20 cellular contexts compared by ENCODE assay signal in genomic region chr9:136656339-136656738, GRCh38. TPM values are rescaled to one million over a fixed set of nuclear protein-coding genes. Genes with fewer than 3 reads are reported as not detected.
DNase-seq lines count a peak whose midpoint lies in the region; ATAC-seq, FAIRE-seq and TF ChIP-seq lines count a peak whose summit lies in the region.
"Had no signal": no experiment of that assay in that cellular context is flagged by ENCODE, and none has a peak within 500 bp of the region (broad histone marks: within the 10 kb centered on the region; RNA-seq: fewer than 3 reads in every experiment).

No MANE protein-coding gene starts in this region.

- H3K4me1 ChIP-seq in HEK293 (ENCODE audit: control insufficient read depth, insufficient read depth, low read length) (no peaks in the 10 kb centered on the region), K562 (replicated peaks in 1 of 2; ENCODE audit: control insufficient read depth in 2 of 2, insufficient read depth in 2 of 2, low read length in 2 of 2) (peaks cover 14 to 78% of the 10 kb centered on the region in 2 experiments; a peak in 4 of 5 replicates), kidney (ENCODE audit: control insufficient read depth in 1 of 2, insufficient read depth in 1 of 2, low read depth in 1 of 2, low read length in 2 of 2) (peaks cover 0 to 3% of the 10 kb centered on the region in 2 donors), gastrocnemius medialis (no peaks in the 10 kb centered on the region)

- H4K20me1 ChIP-seq in K562 (replicated peaks; ENCODE audit: control insufficient read depth, insufficient read depth, low read length), result no peaks in the 10 kb centered on the region

- TF ChIP-seq RAD21 in K562 (CRISPR knock-in tag; conservative IDR thresholded peaks at IDR 0.05 in 1 of 2, IDR thresholded peaks at IDR 0.05 in 1 of 2), result no peak

- 81% methylated on average over 6 of the region's 8 CpGs for WGBS in K562 (ENCODE audit: insufficient coverage, low coverage, missing lambda C conversion rate)

- ATAC-seq in K562, result no peak
- ATAC-seq in gastrocnemius medialis, result no peak
- ATAC-seq in HG03280 (IDR thresholded peaks at IDR 0.05; ENCODE audit: unreplicated experiment), result no peak
- no peak for ATAC-seq in GM18873 (IDR thresholded peaks at IDR 0.05; ENCODE audit: low FRiP score, unreplicated experiment)

- no peak for TF ChIP-seq CTCF in HEK293 (tag by site-specific recombination; IDR thresholded peaks at IDR 0.05)
- TF ChIP-seq CTCF in K562 (IDR thresholded peaks at IDR 0.05 in 2 of 3, conservative IDR thresholded peaks at IDR 0.05 in 1 of 3; ENCODE audit: insufficient read depth in 2 of 3, low read depth in 1 of 3, low read length in 3 of 3), result no peak
- no peak for TF ChIP-seq CTCF in kidney (IDR thresholded peaks at IDR 0.05; ENCODE audit: borderline replicate concordance, extremely low read depth, insufficient read depth)
- no peak for TF ChIP-seq CTCF in gastrocnemius medialis (IDR thresholded peaks at IDR 0.05 in 4 of 5, conservative IDR thresholded peaks at IDR 0.05 in 1 of 5)

- H3K9me3 ChIP-seq in HEK293 (ENCODE audit: control insufficient read depth, insufficient read depth, low read depth, low read length) (no peaks in the 10 kb centered on the region), K562 (replicated peaks; ENCODE audit: control insufficient read depth, insufficient read depth, low read depth, low read length) (no peaks in the 10 kb centered on the region), kidney (ENCODE audit: control insufficient read depth in 1 of 2, low read length in 2 of 2) (no peaks in the 10 kb centered on the region), gastrocnemius medialis (no peaks in the 10 kb centered on the region)
- H3K9me3 ChIP-seq: neutrophil had no signal

- no peaks in the 10 kb centered on the region for H3K9me1 ChIP-seq in K562 (ENCODE audit: control insufficient read depth, insufficient read depth, low read length)

- H3K9ac ChIP-seq in K562 (ENCODE audit: insufficient read depth in 1 of 2, low read depth in 2 of 2, low read length in 2 of 2) (peak overlapping the region in 1 of 2 experiments; percentile 79; a peak in 2 of 4 replicates), kidney (ENCODE audit: low read length in 2 of 2) (no peak overlapping the region)

- TF ChIP-seq POLR2A in K562 (conservative IDR thresholded peaks at IDR 0.05), result no peak
- TF ChIP-seq POLR2A in gastrocnemius medialis (IDR thresholded peaks at IDR 0.05), result no peak

- no peaks in the 10 kb centered on the region for H3K79me2 ChIP-seq in K562 (ENCODE audit: control insufficient read depth, insufficient read depth, low read length)

- in situ Hi-C loops in K562 (cut with MboI), result no loop called here
- in situ Hi-C loops in gastrocnemius medialis (cut with MboI; ENCODE audit: low sequenced_read_pairs in 4 of 4), result no loop called here

- CTCF ChIA-PET in HEK293 (lab: Yijun Ruan, JAX), result no interaction called here
- CTCF ChIA-PET in K562 (lab: Yijun Ruan, JAX; ENCODE audit: low intra/inter-chr PET ratio), result no interaction called here

- H3K4me2 ChIP-seq in K562 (ENCODE audit: insufficient read depth, low read length), result no peak overlapping the region
- H3K4me2 ChIP-seq: smooth muscle cell had no signal

- FAIRE-seq in K562 (lab: Jason Lieb, UNC) (no peak), kidney (lab: Jason Lieb, UNC) (no peak)
- FAIRE-seq: G401.6, GM12891 had no signal

- H3K27me3 ChIP-seq in K562 (ENCODE audit: control insufficient read depth in 2 of 2, insufficient read depth in 2 of 2, low read length in 2 of 2), result no peaks in the 10 kb centered on the region
- H3K27me3 ChIP-seq in gastrocnemius medialis, result peaks cover 8 to 37% (median 16%) of the 10 kb centered on the region in 3 donors

- intact Hi-C loops in K562 (cut with micrococcal nuclease) (no loop called here), kidney (cut with DNase I) (no loop called here), gastrocnemius medialis (cut with DNase I; ENCODE audit: low total_unique reads) (no loop called here)

- BruUV-seq in K562 (replicated peaks; lab: Mats Ljungman, UMichigan), result no TSS peak

- H3K27ac ChIP-seq in HEK293 (ENCODE audit: extremely low read depth, low read depth, low read length) (no peak overlapping the region), K562 (ENCODE audit: extremely low read depth, low read depth, low read length) (no peak overlapping the region), kidney (ENCODE audit: low read depth in 2 of 2, low read length in 2 of 2) (peak overlapping the region; percentile 80 to 88), gastrocnemius medialis (peak overlapping the region; percentile 65 to 81 (median 80))
- H3K27ac ChIP-seq: neutrophil had no signal

- POLR2A ChIA-PET in HEK293 (lab: Yijun Ruan, JAX) (no interaction called here), K562 (lab: Yijun Ruan, JAX) (interaction anchor here (1.3 kb wide), 1 partner anchor 16 kb away, joined by 3 read pairs; no protein-coding TSS in a partner anchor)

- H3K4me3 ChIP-seq in HEK293 (ENCODE audit: low read depth, low read length) (no peak overlapping the region), K562 (no peak overlapping the region), kidney (ENCODE audit: low read length in 2 of 2) (peak overlapping the region in 1 of 2 donors; percentile 21), gastrocnemius medialis (peak overlapping the region; percentile 21 to 43 (median 31))
- H3K4me3 ChIP-seq: smooth muscle cell had no signal

- no peak for TF ChIP-seq EP300 in K562 (IDR thresholded peaks at IDR 0.05; ENCODE audit: low read length)

- peak overlapping the region; percentile 37 for H2AFZ ChIP-seq in K562 (ENCODE audit: low read depth, low read length)

- DNase-seq in K562 (ENCODE audit: extremely low read depth in 1 of 4, low spot score in 3 of 4), result no peak
- DNase-seq in kidney, result no peak
- no peak for DNase-seq in gastrocnemius medialis
- no peak for DNase-seq in anterior cingulate cortex (lab: John Stamatoyannopoulos, UW)
- no peak for DNase-seq in CD1c-positive myeloid dendritic cell (ENCODE audit: extremely low spot score)
- DNase-seq: activated effector memory CD4-positive, alpha-beta T cell treated with anti-CD3 and anti-CD28 coated beads, Interleukin-2, amount 50 U/mL, for 16 hours; GOT3; mesendoderm; NCI-H774; stimulated activated naive B cell treated with anti-CD40 and anti-IgM and Interleukin-4, amounts not matched to agents 10 μg/mL and 1 μg/mL and 100 μg/mL, for 72 hours had no signal

- H3K36me3 ChIP-seq in HEK293 (ENCODE audit: control insufficient read depth in 2 of 2, insufficient read depth in 1 of 2, low read length in 2 of 2) (no peaks in the 10 kb centered on the region; a peak in 1 of 3 replicates), K562 (ENCODE audit: control insufficient read depth, insufficient read depth, low read length) (no peaks in the 10 kb centered on the region), kidney (ENCODE audit: control insufficient read depth in 1 of 2, insufficient read depth in 2 of 2, low read length in 2 of 2) (no peaks in the 10 kb centered on the region), gastrocnemius medialis (no peaks in the 10 kb centered on the region)
- H3K36me3 ChIP-seq: neutrophil had no signal

RNA-seq across cellular contexts. Expression of gene EGFL7, which starts 6.4 kb away (rescaled TPM):
- 149 and 838 TPM in 2 replicates for total RNA-seq in K562 (2011; cell fraction: chromatin; rRNA removed; ENCODE audit: low replicate concordance)
- total RNA-seq in K562 (2011; cell fraction: nucleolus; rRNA removed), result 1,169 and 1,462 TPM in 2 replicates
- total RNA-seq in K562 (2011; cell fraction: nucleoplasm; rRNA removed), result 493 and 520 TPM in 2 replicates
- total RNA-seq in K562 (2014; rRNA removed), result 217 and 294 TPM in 2 replicates
- total RNA-seq in K562 (2014; rRNA removed; fragmentation: Illumina TruSeq; extraction: Trizol), result 6.6 and 10.2 TPM in 2 replicates
- 55.3 and 55.5 TPM in 2 replicates for total RNA-seq in K562 (2015; rRNA removed; fragmentation: Illumina TruSeq; extraction: Trizol)
- total RNA-seq in K562 (2021), result 213 and 225 TPM in 2 replicates
- polyA plus RNA-seq in K562 (2011; rRNA removed), result 220 and 305 TPM in 2 replicates
- polyA plus RNA-seq in K562 (2011; cell fraction: cytosol; rRNA removed), result 390 and 1,175 TPM in 2 replicates
- polyA plus RNA-seq in K562 (2011; cell fraction: nucleus; rRNA removed), result 1,734 and 4,262 TPM in 2 replicates
- polyA plus RNA-seq in K562 (2012), result 148 and 194 TPM in 2 replicates
- 16.3 and 110 TPM in 2 replicates for polyA plus RNA-seq in K562 (2014; fragmentation: Illumina TruSeq; extraction: Trizol)
- 10 to 100 TPM in 1 of 2 experiments, 1 to 10 TPM in 1; 1.5 to 10.9 TPM for polyA plus RNA-seq in K562 (2014; fragmentation: Nextera tagmentation; extraction: Ambion mirVana)
- 286 and 294 TPM in 2 replicates for polyA plus RNA-seq in K562 (2014; rRNA removed)
- polyA minus RNA-seq in K562 (2011; rRNA and poly(A)+ RNA removed), result 33.5 and 52.0 TPM in 2 replicates
- 222 and 294 TPM in 2 replicates for polyA minus RNA-seq in K562 (2011; cell fraction: cytosol; rRNA and poly(A)+ RNA removed)
- 630 and 998 TPM in 2 replicates for polyA minus RNA-seq in K562 (2011; cell fraction: nucleus; rRNA and poly(A)+ RNA removed)
- 140 TPM for total RNA-seq in kidney
- 137 TPM for polyA plus RNA-seq in kidney (ENCODE audit: insufficient read depth, low read depth, low replicate concordance)
- total RNA-seq in gastrocnemius medialis, result 10 to 100 TPM; 37.4 to 74.7 (median 49.0) TPM
- total RNA-seq: activated B cell treated with CpG ODN at 0.5 μM for 24 hours had no signal

RNA-seq across cellular contexts. Expression of gene AGPAT2, which starts 30.9 kb away (rescaled TPM):
- total RNA-seq in K562 (2011; cell fraction: chromatin; rRNA removed; ENCODE audit: low replicate concordance), result 18.6 and 52.7 TPM in 2 replicates
- total RNA-seq in K562 (2011; cell fraction: nucleolus; rRNA removed), result 77.5 and 84.7 TPM in 2 replicates
- total RNA-seq in K562 (2011; cell fraction: nucleoplasm; rRNA removed), result 39.6 and 45.3 TPM in 2 replicates
- 45.5 and 56.5 TPM in 2 replicates for total RNA-seq in K562 (2014; rRNA removed)
- 7.2 and 8.5 TPM in 2 replicates for total RNA-seq in K562 (2014; rRNA removed; fragmentation: Illumina TruSeq; extraction: Trizol)
- total RNA-seq in K562 (2015; rRNA removed; fragmentation: Illumina TruSeq; extraction: Trizol), result 27.7 and 31.8 TPM in 2 replicates
- 52.6 and 54.5 TPM in 2 replicates for total RNA-seq in K562 (2021)
- polyA plus RNA-seq in K562 (2011; rRNA removed), result 17.3 and 25.4 TPM in 2 replicates
- polyA plus RNA-seq in K562 (2011; cell fraction: cytosol; rRNA removed), result 37.8 and 64.3 TPM in 2 replicates
- polyA plus RNA-seq in K562 (2011; cell fraction: nucleus; rRNA removed), result 26.1 and 33.3 TPM in 2 replicates
- polyA plus RNA-seq in K562 (2012), result 34.3 and 52.5 TPM in 2 replicates
- 23.9 and 38.6 TPM in 2 replicates for polyA plus RNA-seq in K562 (2014; fragmentation: Illumina TruSeq; extraction: Trizol)
- under 1 TPM; 0.13 to 0.45 TPM for polyA plus RNA-seq in K562 (2014; fragmentation: Nextera tagmentation; extraction: Ambion mirVana)
- 47.1 and 51.9 TPM in 2 replicates for polyA plus RNA-seq in K562 (2014; rRNA removed)
- 10.0 and 12.2 TPM in 2 replicates for polyA minus RNA-seq in K562 (2011; rRNA and poly(A)+ RNA removed)
- polyA minus RNA-seq in K562 (2011; cell fraction: cytosol; rRNA and poly(A)+ RNA removed), result 19.5 and 23.0 TPM in 2 replicates
- polyA minus RNA-seq in K562 (2011; cell fraction: nucleus; rRNA and poly(A)+ RNA removed), result 21.4 and 30.0 TPM in 2 replicates
- 83.6 TPM for total RNA-seq in kidney
- 73.4 TPM for polyA plus RNA-seq in kidney (ENCODE audit: insufficient read depth, low read depth, low replicate concordance)
- 10 to 100 TPM; 19.0 to 77.4 (median 36.0) TPM for total RNA-seq in gastrocnemius medialis

RNA-seq across cellular contexts. Expression of gene DIPK1B, which starts 56.0 kb away (rescaled TPM):
- total RNA-seq in K562 (2011; cell fraction: chromatin; rRNA removed; ENCODE audit: low replicate concordance), result 11.8 and 45.1 TPM in 2 replicates
- total RNA-seq in K562 (2011; cell fraction: nucleolus; rRNA removed), result 39.9 and 47.9 TPM in 2 replicates
- total RNA-seq in K562 (2011; cell fraction: nucleoplasm; rRNA removed), result 25.8 and 26.4 TPM in 2 replicates
- total RNA-seq in K562 (2014; rRNA removed) (22.3 and 25.2 TPM in 2 replicates), K562 (2014; rRNA removed; fragmentation: Illumina TruSeq; extraction: Trizol) (2.8 TPM in 2 replicates), K562 (2015; rRNA removed; fragmentation: Illumina TruSeq; extraction: Trizol) (5.9 and 7.4 TPM in 2 replicates), K562 (2021) (20.4 TPM in 2 replicates), kidney (7.5 TPM), gastrocnemius medialis (1 to 10 TPM; 1.8 to 4.6 (median 3.8) TPM)
- polyA plus RNA-seq in K562 (2011; rRNA removed) (11.4 and 20.2 TPM in 2 replicates), K562 (2014; fragmentation: Illumina TruSeq; extraction: Trizol) (4.2 and 6.8 TPM in 2 replicates), K562 (2014; fragmentation: Nextera tagmentation; extraction: Ambion mirVana) (under 1 TPM; 0.08 to 0.21 TPM), K562 (2014; rRNA removed) (20.5 and 21.2 TPM in 2 replicates), kidney (ENCODE audit: insufficient read depth, low read depth, low replicate concordance) (22.6 TPM)
- 26.7 and 64.0 TPM in 2 replicates for polyA plus RNA-seq in K562 (2011; cell fraction: cytosol; rRNA removed)
- polyA plus RNA-seq in K562 (2011; cell fraction: nucleus; rRNA removed), result 41.8 and 57.7 TPM in 2 replicates
- 9.0 and 14.4 TPM in 2 replicates for polyA plus RNA-seq in K562 (2012)
- polyA minus RNA-seq in K562 (2011; rRNA and poly(A)+ RNA removed), result 3.7 and 4.5 TPM in 2 replicates
- 13.1 and 14.0 TPM in 2 replicates for polyA minus RNA-seq in K562 (2011; cell fraction: cytosol; rRNA and poly(A)+ RNA removed)
- 9.0 and 9.8 TPM in 2 replicates for polyA minus RNA-seq in K562 (2011; cell fraction: nucleus; rRNA and poly(A)+ RNA removed)
- total RNA-seq: activated CD8-positive, alpha-beta memory T cell treated with anti-CD3 and anti-CD28 coated beads for 36 hours; RPMI7951 had no signal

Comparison
In these comparisons a context has a peak if more than half of its experiments do, and no peak if none do; other contexts are left out.
1. H3K27ac ChIP-seq: peak in kidney (2 of 2) and gastrocnemius medialis (4 of 4); none in HEK293 (single experiment) and K562 (single experiment).
2. H3K4me3 ChIP-seq: peak in gastrocnemius medialis (4 of 4); none in HEK293 (single experiment) and K562 (single experiment).